12 cellular contexts compared by ENCODE assay signal in the genomic region with DNA sequence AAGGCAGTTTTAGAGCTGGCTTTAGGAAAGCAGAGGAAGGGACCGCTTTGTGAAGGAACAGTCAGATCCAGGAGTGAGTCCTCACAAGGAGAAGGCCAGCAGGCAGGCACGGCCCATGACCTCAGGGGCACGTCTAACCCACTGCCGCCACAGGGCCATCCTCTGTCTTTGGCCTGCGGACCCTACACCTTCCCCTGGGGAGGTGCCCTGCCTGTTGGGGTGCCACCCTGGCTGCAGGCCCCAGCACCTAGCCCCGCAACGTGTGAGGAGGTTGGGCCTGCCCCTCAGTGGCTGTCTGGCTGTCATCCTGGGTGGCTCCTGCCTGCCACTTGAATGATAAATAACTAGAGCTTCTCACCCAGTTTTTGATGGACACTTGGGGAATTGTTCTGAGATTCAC. TPM values are rescaled to one million over a fixed set of nuclear protein-coding genes. Genes with fewer than 3 reads are reported as not detected.
A peak's percentile ranks its signal among the peaks of the same experiment; 100 is the strongest.
DNase-seq lines count a peak whose midpoint lies in the region; ATAC-seq and TF ChIP-seq lines count a peak whose summit lies in the region.
"Had no signal": no experiment of that assay in that cellular context is flagged by ENCODE, and none has a peak within 500 bp of the region (broad histone marks: within the 10 kb centered on the region; RNA-seq: fewer than 3 reads in every experiment).

No MANE protein-coding gene starts in this region.

- H3K9ac ChIP-seq in neural progenitor cell = no peak overlapping the region

- H3K9me3 Mint-ChIP-seq in activated naive CD4-positive, alpha-beta T cell treated with anti-CD3 and anti-CD28 coated beads, Interleukin-2, amount 10 ng/mL, durations not matched to agents 7 days and 5 days = no peaks in the 10 kb centered on the region
- H3K9me3 Mint-ChIP-seq in chondrocyte (ENCODE audit: low read depth) = no peaks in the 10 kb centered on the region
- H3K9me3 Mint-ChIP-seq in neural progenitor cell = no peaks in the 10 kb centered on the region
- H3K9me3 Mint-ChIP-seq: activated B cell treated with CpG ODN at 0.5 μM for 24 hours had no signal

- no peak overlapping the region for H3K4me3 Mint-ChIP-seq in activated naive CD4-positive, alpha-beta T cell treated with anti-CD3 and anti-CD28 coated beads, Interleukin-2, amount 10 ng/mL, durations not matched to agents 7 days and 5 days
- no peak overlapping the region for H3K4me3 Mint-ChIP-seq in chondrocyte (ENCODE audit: unreplicated experiment)
- H3K4me3 Mint-ChIP-seq in neural progenitor cell = peak overlapping the region; percentile 41
- H3K4me3 Mint-ChIP-seq: activated B cell treated with CpG ODN at 0.5 μM for 24 hours had no signal

- ATAC-seq in upper lobe of right lung (no peak), GM18519 (IDR thresholded peaks at IDR 0.05; ENCODE audit: low FRiP score, unreplicated experiment) (no peak), GM18861 (IDR thresholded peaks at IDR 0.05; ENCODE audit: unreplicated experiment) (no peak)

- intact Hi-C loops in upper lobe of right lung (cut with DNase I) = no loop called here

- H4K20me1 ChIP-seq in neural progenitor cell (ENCODE audit: low read depth) = peaks cover 6% of the 10 kb centered on the region

- H2AFZ ChIP-seq in neural progenitor cell (replicated peaks) = no peak overlapping the region

- H3K27ac Mint-ChIP-seq in activated naive CD4-positive, alpha-beta T cell treated with anti-CD3 and anti-CD28 coated beads, Interleukin-2, amount 10 ng/mL, durations not matched to agents 7 days and 5 days = peak overlapping the region; percentile 88
- H3K27ac Mint-ChIP-seq in chondrocyte (ENCODE audit: unreplicated experiment) (no peak overlapping the region), neural progenitor cell (peak overlapping the region; percentile 96)
- H3K27ac Mint-ChIP-seq: activated B cell treated with CpG ODN at 0.5 μM for 24 hours had no signal

- H3K4me1 Mint-ChIP-seq in activated naive CD4-positive, alpha-beta T cell treated with anti-CD3 and anti-CD28 coated beads, Interleukin-2, amount 10 ng/mL, durations not matched to agents 7 days and 5 days = peaks cover 34% of the 10 kb centered on the region
- H3K4me1 Mint-ChIP-seq in chondrocyte (ENCODE audit: low read depth) = peaks cover under 1% of the 10 kb centered on the region
- peaks cover 37% of the 10 kb centered on the region for H3K4me1 Mint-ChIP-seq in neural progenitor cell

- H3K36me3 ChIP-seq in neural progenitor cell (no peaks in the 10 kb centered on the region), upper lobe of right lung (peaks cover 19% of the 10 kb centered on the region)

- H3K27ac ChIP-seq in neural progenitor cell (no peak overlapping the region), upper lobe of right lung (peak overlapping the region; percentile 66)
- H3K27ac ChIP-seq: HL-60, neutrophil had no signal

- H3K9me3 ChIP-seq in neural progenitor cell (ENCODE audit: low read depth) (no peaks in the 10 kb centered on the region), upper lobe of right lung (no peaks in the 10 kb centered on the region)
- H3K9me3 ChIP-seq: neutrophil had no signal

- H3K4me2 ChIP-seq in neural progenitor cell = no peak overlapping the region

- H3K36me3 Mint-ChIP-seq in activated naive CD4-positive, alpha-beta T cell treated with anti-CD3 and anti-CD28 coated beads, Interleukin-2, amount 10 ng/mL, durations not matched to agents 7 days and 5 days = peaks cover 19% of the 10 kb centered on the region
- H3K36me3 Mint-ChIP-seq in chondrocyte (ENCODE audit: low read depth) (peaks cover 8% of the 10 kb centered on the region), neural progenitor cell (peaks cover 26% of the 10 kb centered on the region)

- no peaks in the 10 kb centered on the region for H3F3A ChIP-seq in neural progenitor cell (ENCODE audit: low read depth)

- H3K4me1 ChIP-seq in neural progenitor cell (peaks cover 6% of the 10 kb centered on the region), upper lobe of right lung (peaks cover 34% of the 10 kb centered on the region)

- no peak for DNase-seq in activated naive CD4-positive, alpha-beta T cell treated with anti-CD3 and anti-CD28 coated beads, Interleukin-2, amount 10 ng/mL, durations not matched to agents 7 days and 5 days
- DNase-seq in activated naive CD4-positive, alpha-beta T cell treated with anti-CD3 and anti-CD28 coated beads, Interleukin-2, amount 50 U/mL, for 16 hours = no peak
- DNase-seq in chondrocyte (ENCODE audit: low spot score) (peak; percentile 58), neural progenitor cell (ENCODE audit: low spot score) (no peak), upper lobe of right lung (no peak), NCI-H1092 (lab: John Stamatoyannopoulos, UW) (no peak)
- DNase-seq: activated B cell treated with CpG ODN at 0.5 μM for 24 hours, MM.1S had no signal

- H3K27me3 Mint-ChIP-seq in activated naive CD4-positive, alpha-beta T cell treated with anti-CD3 and anti-CD28 coated beads, Interleukin-2, amount 10 ng/mL, durations not matched to agents 7 days and 5 days = no peaks in the 10 kb centered on the region
- H3K27me3 Mint-ChIP-seq in chondrocyte (ENCODE audit: low read depth) = no peaks in the 10 kb centered on the region
- no peaks in the 10 kb centered on the region for H3K27me3 Mint-ChIP-seq in neural progenitor cell (ENCODE audit: insufficient read depth, low read depth)
- H3K27me3 Mint-ChIP-seq: activated B cell treated with CpG ODN at 0.5 μM for 24 hours had no signal

- H3K4me3 ChIP-seq in neural progenitor cell (no peak overlapping the region), upper lobe of right lung (no peak overlapping the region)

- H3K27me3 ChIP-seq in neural progenitor cell (no peaks in the 10 kb centered on the region), upper lobe of right lung (no peaks in the 10 kb centered on the region)
- H3K27me3 ChIP-seq: neutrophil had no signal

- CTCF ChIA-PET in activated naive CD4-positive, alpha-beta T cell treated with anti-CD3 and anti-CD28 coated beads, Interleukin-2, amount 10 ng/mL, durations not matched to agents 7 days and 5 days (lab: Charles Lee) = no interaction called here

- no peaks in the 10 kb centered on the region for H3K79me2 ChIP-seq in neural progenitor cell (ENCODE audit: low read depth)

- no peak for TF ChIP-seq CTCF in chondrocyte (IDR thresholded peaks at IDR 0.05)
- no peak for TF ChIP-seq CTCF in neural progenitor cell (IDR thresholded peaks at IDR 0.05)
- TF ChIP-seq CTCF in upper lobe of right lung (IDR thresholded peaks at IDR 0.05) = no peak

RNA-seq across cellular contexts. Expression of a gene that starts 31.0 kb away (rescaled TPM):
- total RNA-seq in chondrocyte = 40.3 to 74.4 TPM (median 66.8 TPM) in 3 replicates
- 31.4 and 33.8 TPM in 2 replicates for total RNA-seq in neural progenitor cell (ENCODE audit: low replicate concordance)
- 146 TPM for total RNA-seq in upper lobe of right lung
